In genomic region chr1:58964880-58965279, GRCh38 we compare ENCODE assay signal across 1 cellular context.
TF ChIP-seq lines count a peak whose summit lies in the region.

No MANE protein-coding gene starts in this region.

TF ChIP-seq in IMR-90, 13 proteins besides CTCF, POLR2A, EP300 and RAD21 (continued from another document):
- TF ChIP-seq, protein P1, sequence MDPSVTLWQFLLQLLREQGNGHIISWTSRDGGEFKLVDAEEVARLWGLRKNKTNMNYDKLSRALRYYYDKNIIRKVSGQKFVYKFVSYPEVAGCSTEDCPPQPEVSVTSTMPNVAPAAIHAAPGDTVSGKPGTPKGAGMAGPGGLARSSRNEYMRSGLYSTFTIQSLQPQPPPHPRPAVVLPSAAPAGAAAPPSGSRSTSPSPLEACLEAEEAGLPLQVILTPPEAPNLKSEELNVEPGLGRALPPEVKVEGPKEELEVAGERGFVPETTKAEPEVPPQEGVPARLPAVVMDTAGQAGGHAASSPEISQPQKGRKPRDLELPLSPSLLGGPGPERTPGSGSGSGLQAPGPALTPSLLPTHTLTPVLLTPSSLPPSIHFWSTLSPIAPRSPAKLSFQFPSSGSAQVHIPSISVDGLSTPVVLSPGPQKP (IDR thresholded peaks at IDR 0.05; ENCODE audit: borderline replicate concordance, low read depth, low read length), result no peak
- no peak for TF ChIP-seq CHD1 (IDR thresholded peaks at IDR 0.05; ENCODE audit: low read depth, low read length)
- TF ChIP-seq, protein P2, sequence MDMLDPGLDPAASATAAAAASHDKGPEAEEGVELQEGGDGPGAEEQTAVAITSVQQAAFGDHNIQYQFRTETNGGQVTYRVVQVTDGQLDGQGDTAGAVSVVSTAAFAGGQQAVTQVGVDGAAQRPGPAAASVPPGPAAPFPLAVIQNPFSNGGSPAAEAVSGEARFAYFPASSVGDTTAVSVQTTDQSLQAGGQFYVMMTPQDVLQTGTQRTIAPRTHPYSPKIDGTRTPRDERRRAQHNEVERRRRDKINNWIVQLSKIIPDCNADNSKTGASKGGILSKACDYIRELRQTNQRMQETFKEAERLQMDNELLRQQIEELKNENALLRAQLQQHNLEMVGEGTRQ (IDR thresholded peaks at IDR 0.05; ENCODE audit: low read depth, low read length), result no peak
- TF ChIP-seq MAZ (IDR thresholded peaks at IDR 0.05; ENCODE audit: borderline replicate concordance, low read depth, low read length), result no peak
- no peak for TF ChIP-seq RFX5 (IDR thresholded peaks at IDR 0.05; ENCODE audit: low read depth, low read length)
